21 cellular contexts compared by ENCODE assay signal in genomic region chr15:43189296-43189695, GRCh38. TPM values are rescaled to one million over a fixed set of nuclear protein-coding genes. Genes with fewer than 3 reads are reported as not detected.
"Had no signal": no experiment of that assay in that cellular context is flagged by ENCODE, and none has a peak within 500 bp of the region (broad histone marks: within the 10 kb centered on the region; RNA-seq: fewer than 3 reads in every experiment).

No MANE protein-coding gene starts in this region.

- H3K4me3 Mint-ChIP-seq: activated CD4-positive, alpha-beta T cell treated with anti-CD3 and anti-CD28 coated beads, Interleukin-2, amount 10 ng/mL, durations not matched to agents 24 days and 14 days; central memory CD8-positive, alpha-beta T cell; natural killer cell; stimulated activated effector memory CD8-positive, alpha-beta T cell treated with anti-CD3 and anti-CD28 coated beads, Interleukin-12 subunit alpha, Interleukin-12 subunit beta, amount 100 ng/mL, for 72 hours; type B pancreatic cell had no signal

- H3K36me3 ChIP-seq: ovary had no signal

- H3K9me3 Mint-ChIP-seq: activated CD4-positive, alpha-beta T cell treated with anti-CD3 and anti-CD28 coated beads, Interleukin-2, amount 10 ng/mL, durations not matched to agents 24 days and 14 days; central memory CD8-positive, alpha-beta T cell; natural killer cell; stimulated activated effector memory CD8-positive, alpha-beta T cell treated with anti-CD3 and anti-CD28 coated beads, Interleukin-12 subunit alpha, Interleukin-12 subunit beta, amount 100 ng/mL, for 72 hours; type B pancreatic cell had no signal

- H3K4me2 ChIP-seq: smooth muscle cell had no signal

- H3K27ac ChIP-seq: brain microvascular endothelial cell, colonic mucosa, ovary, stomach had no signal

- H3K27ac Mint-ChIP-seq: activated CD4-positive, alpha-beta T cell treated with anti-CD3 and anti-CD28 coated beads, Interleukin-2, amount 10 ng/mL, durations not matched to agents 24 days and 14 days; stimulated activated effector memory CD8-positive, alpha-beta T cell treated with anti-CD3 and anti-CD28 coated beads, Interleukin-12 subunit alpha, Interleukin-12 subunit beta, amount 100 ng/mL, for 72 hours; type B pancreatic cell had no signal

- ATAC-seq: gastrocnemius medialis; natural killer cell; sciatic nerve; stimulated activated effector memory CD8-positive, alpha-beta T cell treated with anti-CD3 and anti-CD28 coated beads, Interleukin-12 subunit alpha, Interleukin-12 subunit beta, amount 100 ng/mL, for 72 hours had no signal

- H3K27me3 ChIP-seq: brain microvascular endothelial cell, colonic mucosa, gastrocnemius medialis, ovary, stomach had no signal

- H3K4me1 ChIP-seq: colonic mucosa had no signal

- H3K9me3 ChIP-seq: colonic mucosa, gastrocnemius medialis, ovary, stomach had no signal

- H3K27me3 Mint-ChIP-seq: activated CD4-positive, alpha-beta T cell treated with anti-CD3 and anti-CD28 coated beads, Interleukin-2, amount 10 ng/mL, durations not matched to agents 24 days and 14 days; central memory CD8-positive, alpha-beta T cell; type B pancreatic cell had no signal

- H3K4me3 ChIP-seq: colonic mucosa, gastrocnemius medialis, ovary, smooth muscle cell, stomach had no signal

- DNase-seq: activated CD4-positive, alpha-beta T cell treated with anti-CD3 and anti-CD28 coated beads, Interleukin-2, amount 10 ng/mL, durations not matched to agents 24 days and 14 days; activated CD4-positive, CD25-positive, alpha-beta regulatory T cell; activated CD8-positive, alpha-beta memory T cell treated with anti-CD3 and anti-CD28 coated beads, Interleukin-2, amount 50 U/mL, for 48 hours; aorta; brain microvascular endothelial cell; colonic mucosa; gastrocnemius medialis; head of caudate nucleus; kidney glomerular epithelial cell; natural killer cell; ovary; stimulated activated CD4-positive, alpha-beta T cell treated with anti-CD3 and anti-CD28 coated beads, Interleukin-4, amount 100 ng/mL, for 24 hours; stomach; T-helper 9 cell had no signal

RNA-seq across cellular contexts. Expression of gene EPB42, which starts 31.5 kb away (rescaled TPM):
- total RNA-seq: activated CD4-positive, alpha-beta T cell treated with anti-CD3 and anti-CD28 coated beads, Interleukin-2, amount 10 ng/mL, durations not matched to agents 24 days and 14 days; colonic mucosa; gastrocnemius medialis; natural killer cell; pulmonary artery endothelial cell; smooth muscle cell had no signal
- polyA plus RNA-seq: aorta, esophagus, ovary, smooth muscle cell, stomach had no signal
